20 cellular contexts compared by ENCODE assay signal in genomic region chr3:64088408-64089136, GRCh38.
DNase-seq lines count a peak whose midpoint lies in the region; ATAC-seq and TF ChIP-seq lines count a peak whose summit lies in the region.
"Had no signal": no experiment of that assay in that cellular context is flagged by ENCODE, and none has a peak within 500 bp of the region (broad histone marks: within the 10 kb centered on the region; RNA-seq: fewer than 3 reads in every experiment).

No MANE protein-coding gene starts in this region.

- intact Hi-C loops in left ventricle myocardium superior (cut with micrococcal nuclease) = no loop called here

- peak; percentile 24 for ATAC-seq in left ventricle myocardium superior
- no peak for ATAC-seq in GM18498 (IDR thresholded peaks at IDR 0.05; ENCODE audit: unreplicated experiment)
- ATAC-seq: natural killer cell, psoas muscle had no signal

- no peaks in the 10 kb centered on the region for H3K27me3 ChIP-seq in right atrium auricular region
- H3K27me3 ChIP-seq: adrenal gland, gastrocnemius medialis had no signal

- TF ChIP-seq CTCF in right atrium auricular region (IDR thresholded peaks at IDR 0.05) = no peak

- no peak for DNase-seq in left ventricle myocardium superior
- DNase-seq in right atrium auricular region (ENCODE audit: low spot score) = no peak
- DNase-seq in SK-N-DZ (ENCODE audit: low spot score) = peak; percentile 17
- DNase-seq in left kidney (ENCODE audit: low read depth, low spot score) = peak; percentile 80
- DNase-seq in putamen (ENCODE audit: low spot score) = no peak
- DNase-seq in HuH-7.5 (ENCODE audit: low spot score) = no peak
- DNase-seq in foreskin melanocyte = no peak
- DNase-seq: activated CD4-positive, CD25-positive, alpha-beta regulatory T cell; Caco-2; cerebellar nuclear complex; GDM1; GOT3; natural killer cell; NCI-H1930; stimulated activated CD4-positive, alpha-beta T cell treated with anti-CD3 and anti-CD28 coated beads, Interleukin-15, amount 100 ng/mL, for 24 hours had no signal

- peaks cover 0 to 6% of the 10 kb centered on the region in 2 donors for H3K4me1 ChIP-seq in right atrium auricular region
- H3K4me1 ChIP-seq: gastrocnemius medialis, psoas muscle had no signal

- H3K9me3 ChIP-seq in right atrium auricular region = no peaks in the 10 kb centered on the region
- H3K9me3 ChIP-seq: adrenal gland, Caco-2, gastrocnemius medialis, lower lobe of right lung had no signal

- H3K36me3 ChIP-seq in right atrium auricular region = no peaks in the 10 kb centered on the region
- H3K36me3 ChIP-seq: adrenal gland, gastrocnemius medialis, lower lobe of right lung had no signal

- no peak overlapping the region for H3K4me3 ChIP-seq in right atrium auricular region
- H3K4me3 ChIP-seq: adrenal gland, gastrocnemius medialis, lower lobe of right lung, psoas muscle had no signal

- H3K27ac ChIP-seq in right atrium auricular region = no peak overlapping the region
- H3K27ac ChIP-seq: gastrocnemius medialis, lower lobe of right lung, psoas muscle had no signal

Comparison
In these comparisons a context has a peak if more than half of its experiments do, and no peak if none do; other contexts are left out.
1. DNase-seq: peak in SK-N-DZ (single experiment) and left kidney (single experiment); none in left ventricle myocardium superior (single experiment), right atrium auricular region (single experiment), putamen (single experiment), HuH-7.5 (single experiment) and foreskin melanocyte (single experiment).